ENCODE assay signal across 17 cellular contexts in genomic region chr2:83823238-83823637, GRCh38.
"Had no signal": no experiment of that assay in that cellular context is flagged by ENCODE, and none has a peak within 500 bp of the region (broad histone marks: within the 10 kb centered on the region; RNA-seq: fewer than 3 reads in every experiment).

No MANE protein-coding gene starts in this region.

- H3K9me3 Mint-ChIP-seq: neural crest cell had no signal

- H3K4me3 Mint-ChIP-seq: natural killer cell, neural crest cell had no signal

- H3K4me1 Mint-ChIP-seq: natural killer cell, neural crest cell had no signal

- H3K27ac Mint-ChIP-seq: natural killer cell had no signal

- DNase-seq: colonic mucosa; dermis blood vessel endothelial cell; foreskin keratinocyte; heart left ventricle; kidney glomerular epithelial cell; left lung; natural killer cell; nucleus accumbens; ovary; right cardiac atrium; small intestine; stimulated activated CD4-positive, alpha-beta T cell treated with anti-CD3 and anti-CD28 coated beads, Interleukin-2, amount 100 ng/mL, for 48 hours; stimulated activated naive CD4-positive, alpha-beta T cell treated with Interleukin-2 at 50 U/mL for 16 hours; testis; upper lobe of right lung had no signal

- FAIRE-seq: islet of Langerhans, small intestine had no signal

- ATAC-seq: foreskin keratinocyte, left lung, natural killer cell, right cardiac atrium had no signal
